ENCODE assay signal across 22 cellular contexts in genomic region chr15:23855947-23856346, GRCh38.
"Had no signal": no experiment of that assay in that cellular context is flagged by ENCODE, and none has a peak within 500 bp of the region (broad histone marks: within the 10 kb centered on the region; RNA-seq: fewer than 3 reads in every experiment).

No MANE protein-coding gene starts in this region.

- H3K4me3 ChIP-seq: adrenal gland, SJCRH30 had no signal

- H3K9me3 Mint-ChIP-seq: activated naive CD8-positive, alpha-beta T cell treated with anti-CD3 and anti-CD28 coated beads for 36 hours had no signal

- ATAC-seq: activated CD4-positive, CD25-positive, alpha-beta regulatory T cell treated with anti-CD3 and anti-CD28 coated beads, Interleukin-2, amount 50 U/mL, for 24 hours; activated CD8-positive, alpha-beta T cell treated with anti-CD3 and anti-CD28 coated beads for 36 hours; activated T-cell treated with anti-CD3 and anti-CD28 coated beads, Interleukin-2, amount 50 U/mL, for 72 hours had no signal

- H3K4me1 ChIP-seq: adrenal gland had no signal

- H3K9ac ChIP-seq: SK-N-SH had no signal

- H3K36me3 Mint-ChIP-seq: activated naive CD4-positive, alpha-beta T cell treated with anti-CD3 and anti-CD28 coated beads, Interleukin-2, amount 10 ng/mL, durations not matched to agents 7 days and 5 days; activated naive CD8-positive, alpha-beta T cell treated with anti-CD3 and anti-CD28 coated beads for 36 hours had no signal

- H3K36me3 ChIP-seq: adrenal gland, SJCRH30 had no signal

- H3K4me1 Mint-ChIP-seq: activated naive CD4-positive, alpha-beta T cell treated with anti-CD3 and anti-CD28 coated beads, Interleukin-2, amount 10 ng/mL, durations not matched to agents 7 days and 5 days; activated naive CD8-positive, alpha-beta T cell treated with anti-CD3 and anti-CD28 coated beads for 36 hours had no signal

- H3K4me3 Mint-ChIP-seq: activated CD8-positive, alpha-beta T cell treated with anti-CD3 and anti-CD28 coated beads for 36 hours; activated naive CD4-positive, alpha-beta T cell treated with anti-CD3 and anti-CD28 coated beads, Interleukin-2, amount 10 ng/mL, durations not matched to agents 7 days and 5 days; activated naive CD8-positive, alpha-beta T cell treated with anti-CD3 and anti-CD28 coated beads for 36 hours; activated T-cell treated with anti-CD3 and anti-CD28 coated beads, Interleukin-2, amount 50 U/mL, for 72 hours had no signal

- H3K9me3 ChIP-seq: adrenal gland, SJCRH30, SK-N-SH had no signal

- H3K27ac ChIP-seq: adrenal gland, RWPE1 had no signal

- DNase-seq: activated CD4-positive, alpha-beta T cell treated with anti-CD3 and anti-CD28 coated beads for 4 hours; activated CD8-positive, alpha-beta memory T cell treated with anti-CD3 and anti-CD28 coated beads, Interleukin-2, amount 50 U/mL, for 4 hours; activated CD8-positive, alpha-beta T cell treated with anti-CD3 and anti-CD28 coated beads for 36 hours; activated gamma-delta T cell treated with Interleukin-2 at 50 U/mL for 16 hours; activated naive CD4-positive, alpha-beta T cell treated with anti-CD3 and anti-CD28 coated beads, Interleukin-2, amount 10 ng/mL, durations not matched to agents 7 days and 5 days; activated naive CD8-positive, alpha-beta T cell treated with anti-CD3 and anti-CD28 coated beads for 36 hours; activated T-cell treated with anti-CD3 and anti-CD28 coated beads, Interleukin-2, amount 50 U/mL, for 72 hours; anterior cingulate cortex; cerebellar nuclear complex; Karpas-422; NCI-H1048; NCI-H2029; NCI-H446; NCI-H524; Right ventricle myocardium superior; SK-N-SH; T-helper 1 cell had no signal

- H3K27ac Mint-ChIP-seq: activated CD8-positive, alpha-beta T cell treated with anti-CD3 and anti-CD28 coated beads for 36 hours; activated naive CD4-positive, alpha-beta T cell treated with anti-CD3 and anti-CD28 coated beads, Interleukin-2, amount 10 ng/mL, durations not matched to agents 7 days and 5 days; activated naive CD8-positive, alpha-beta T cell treated with anti-CD3 and anti-CD28 coated beads for 36 hours; activated T-cell treated with anti-CD3 and anti-CD28 coated beads, Interleukin-2, amount 50 U/mL, for 72 hours; activated T-helper 2 cell treated with anti-CD3 and anti-CD28 coated beads, Interferon-gamma antibody, Interleukin-2, Interleukin-4, amounts not matched to agents 10 μg/mL and 5 μg/mL and 100 μg/mL, durations not matched to agents 14 hours and 24 hours and 36 hours had no signal

- H3K27me3 Mint-ChIP-seq: activated CD8-positive, alpha-beta T cell treated with anti-CD3 and anti-CD28 coated beads for 36 hours had no signal

- H3K27me3 ChIP-seq: adrenal gland, SJCRH30 had no signal
